Comparison of ENCODE assay signal across 28 cellular contexts in the genomic region with DNA sequence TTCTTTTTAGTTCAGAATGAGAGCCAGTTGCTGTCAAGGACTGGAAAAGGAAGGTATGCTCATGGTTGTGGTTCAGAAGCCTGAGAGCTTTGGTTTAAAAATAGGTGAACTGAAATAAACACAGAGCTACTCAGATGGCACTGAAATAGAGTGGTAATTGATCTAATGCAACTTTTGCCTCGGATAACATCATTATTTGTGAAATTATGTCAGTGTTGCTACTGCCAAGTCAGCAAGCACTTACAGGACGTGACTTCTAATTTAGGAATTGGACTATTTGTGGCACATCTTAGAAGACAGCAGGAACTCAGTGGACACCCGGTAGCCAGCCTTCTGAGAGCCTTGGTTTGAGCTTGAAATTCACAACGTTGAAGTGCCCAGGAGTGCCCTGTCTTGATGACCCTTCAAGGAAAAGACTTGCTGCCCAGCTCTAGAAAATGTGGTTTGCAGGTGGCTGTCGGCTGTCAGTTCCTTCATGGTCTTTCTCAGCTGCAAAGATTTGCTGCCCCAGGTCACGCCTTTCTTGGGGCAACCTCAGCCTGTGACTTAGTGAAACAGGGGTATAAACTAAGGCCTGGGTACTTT.
DNase-seq lines count a peak whose midpoint lies in the region; ATAC-seq, FAIRE-seq and TF ChIP-seq lines count a peak whose summit lies in the region.
"Had no signal": no experiment of that assay in that cellular context is flagged by ENCODE, and none has a peak within 500 bp of the region (broad histone marks: within the 10 kb centered on the region; RNA-seq: fewer than 3 reads in every experiment).

No MANE protein-coding gene starts in this region.

- FAIRE-seq in GM19239 (lab: Jason Lieb, UNC), result no peak
- FAIRE-seq: endometrium, GM12892, kidney had no signal

- H3K4me3 Mint-ChIP-seq in T-helper 2 cell treated with Interferon-gamma antibody and Interleukin-4, amounts not matched to agents 5 μg/mL and 100 μg/mL, for 36 hours, result no peak overlapping the region
- H3K4me3 Mint-ChIP-seq: activated naive CD8-positive, alpha-beta T cell treated with anti-CD3 and anti-CD28 coated beads for 36 hours; GM23338; natural killer cell; stimulated activated naive CD8-positive, alpha-beta T cell treated with anti-CD3 and anti-CD28 coated beads, Interleukin-15, Interleukin-2, amounts not matched to agents 100 ng/mL and 50 ng/mL, for 24 hours; T-helper 17 cell had no signal

- no peak overlapping the region for H3K27ac Mint-ChIP-seq in T-helper 2 cell treated with Interferon-gamma antibody and Interleukin-4, amounts not matched to agents 5 μg/mL and 100 μg/mL, for 36 hours
- H3K27ac Mint-ChIP-seq: activated naive CD8-positive, alpha-beta T cell treated with anti-CD3 and anti-CD28 coated beads for 36 hours; GM23338; stimulated activated naive CD8-positive, alpha-beta T cell treated with anti-CD3 and anti-CD28 coated beads, Interleukin-15, Interleukin-2, amounts not matched to agents 100 ng/mL and 50 ng/mL, for 24 hours; T-helper 17 cell had no signal

- no peak for ATAC-seq in RWPE2 (ENCODE audit: low read depth)
- no peak for ATAC-seq in HG03175 (IDR thresholded peaks at IDR 0.05; ENCODE audit: unreplicated experiment)
- ATAC-seq: GM23338, natural killer cell, T-helper 17 cell had no signal

- POLR2A ChIA-PET in AG04449 (lab: Yijun Ruan, JAX), result interaction anchor here (1.4 to 1.7 kb wide), 2 partner anchors 14 to 15 kb away, joined by 3 to 4 read pairs; no protein-coding TSS in a partner anchor

- H3K4me3 ChIP-seq in AG04449 (ENCODE audit: low read depth, low read length), result no peak overlapping the region
- no peak overlapping the region for H3K4me3 ChIP-seq in RWPE2 (ENCODE audit: severe bottlenecking)
- H3K4me3 ChIP-seq: GM23338, SK-N-MC had no signal

- DNase-seq in AG04449 (ENCODE audit: low read depth, low spot score) (peak; percentile 69), ELR (ENCODE audit: low read depth) (peak; percentile 21), RWPE2 (ENCODE audit: low spot score) (no peak), fibroblast of peridontal ligament (ENCODE audit: extremely low read depth) (peak; percentile 68), GM19239 (ENCODE audit: insufficient read length, low spot score) (no peak), NCI-H526 treated with DMSO at 0.1 percent for 48 hours (lab: John Stamatoyannopoulos, UW) (no peak)
- DNase-seq in T-helper 2 cell treated with Interferon-gamma antibody and Interleukin-4, amounts not matched to agents 5 μg/mL and 100 μg/mL, for 36 hours (ENCODE audit: low spot score), result no peak
- DNase-seq: 8988T; activated CD4-positive, alpha-beta T cell treated with anti-CD3 and anti-CD28 coated beads for 1 hour; activated effector memory CD4-positive, alpha-beta T cell treated with anti-CD3 and anti-CD28 coated beads, Interleukin-2, amount 50 U/mL, for 16 hours; activated naive CD8-positive, alpha-beta T cell treated with anti-CD3 and anti-CD28 coated beads for 36 hours; activated T-cell treated with anti-CD3 and anti-CD28 coated beads, Interleukin-2, amount 50 U/mL, for 1 hour; Calu3; head of caudate nucleus; kidney; natural killer cell; NCI-H1436 treated with DMSO at 0.1 percent for 48 hours; NCI-H446; occipital lobe; T-helper 17 cell had no signal

- no peaks in the 10 kb centered on the region for H3K27me3 ChIP-seq in RWPE2 (ENCODE audit: insufficient read depth, poor library complexity, severe bottlenecking)

- H3K4me1 Mint-ChIP-seq in T-helper 2 cell treated with Interferon-gamma antibody and Interleukin-4, amounts not matched to agents 5 μg/mL and 100 μg/mL, for 36 hours (ENCODE audit: low read depth), result no peaks in the 10 kb centered on the region
- H3K4me1 Mint-ChIP-seq: activated naive CD8-positive, alpha-beta T cell treated with anti-CD3 and anti-CD28 coated beads for 36 hours; GM23338; natural killer cell; T-helper 17 cell had no signal

- peaks cover 16% of the 10 kb centered on the region for H3K4me1 ChIP-seq in RWPE2 (ENCODE audit: insufficient read depth, poor library complexity, severe bottlenecking)

- H3K27ac ChIP-seq in RWPE2 (ENCODE audit: poor library complexity, severe bottlenecking), result peak overlapping the region; percentile 5
- H3K27ac ChIP-seq: C4-2B, RWPE1, SK-N-MC had no signal

- H3K36me3 ChIP-seq in RWPE2 (ENCODE audit: low read depth), result no peaks in the 10 kb centered on the region

- H3K9me3 Mint-ChIP-seq in T-helper 2 cell treated with Interferon-gamma antibody and Interleukin-4, amounts not matched to agents 5 μg/mL and 100 μg/mL, for 36 hours, result no peaks in the 10 kb centered on the region
- H3K9me3 Mint-ChIP-seq: natural killer cell had no signal

- no peaks in the 10 kb centered on the region for H3K9me3 ChIP-seq in RWPE2 (ENCODE audit: severe bottlenecking)

- H3K27me3 Mint-ChIP-seq in T-helper 2 cell treated with Interferon-gamma antibody and Interleukin-4, amounts not matched to agents 5 μg/mL and 100 μg/mL, for 36 hours (ENCODE audit: low read depth), result peaks cover 20% of the 10 kb centered on the region

- CTCF ChIA-PET in AG04449 (lab: Yijun Ruan, JAX), result interaction anchor here (1.4 to 4.6 kb wide), 6 partner anchors 9 to 67 kb away, joined by 5 to 24 read pairs (median 8); no protein-coding TSS in a partner anchor

- no peak for TF ChIP-seq CTCF in AG04449 (IDR thresholded peaks at IDR 0.05; ENCODE audit: insufficient read depth, low read length, missing control alignments)
- TF ChIP-seq CTCF in RWPE2 (IDR thresholded peaks at IDR 0.05; ENCODE audit: poor library complexity, severe bottlenecking), result no peak

- H3K36me3 Mint-ChIP-seq in T-helper 2 cell treated with Interferon-gamma antibody and Interleukin-4, amounts not matched to agents 5 μg/mL and 100 μg/mL, for 36 hours (ENCODE audit: low read depth), result no peaks in the 10 kb centered on the region
- H3K36me3 Mint-ChIP-seq: natural killer cell had no signal

Comparison
In these comparisons a context has a peak if more than half of its experiments do, and no peak if none do; other contexts are left out.
1. DNase-seq: peak in AG04449 (single experiment), ELR (single experiment) and fibroblast of peridontal ligament (single experiment); none in RWPE2 (single experiment), GM19239 (single experiment), NCI-H526 treated with DMSO at 0.1 percent for 48 hours (single experiment) and T-helper 2 cell treated with Interferon-gamma antibody and Interleukin-4, amounts not matched to agents 5 μg/mL and 100 μg/mL, for 36 hours (single experiment).